ENCODE assay signal across 15 cellular contexts in genomic region chr4:2789351-2789750, GRCh38. TPM values are rescaled to one million over a fixed set of nuclear protein-coding genes. Genes with fewer than 3 reads are reported as not detected.
DNase-seq lines count a peak whose midpoint lies in the region; ATAC-seq, FAIRE-seq and TF ChIP-seq lines count a peak whose summit lies in the region.
"Had no signal": no experiment of that assay in that cellular context is flagged by ENCODE, and none has a peak within 500 bp of the region (broad histone marks: within the 10 kb centered on the region; RNA-seq: fewer than 3 reads in every experiment).

No MANE protein-coding gene starts in this region.

- H3K9me3 ChIP-seq in kidney (ENCODE audit: control insufficient read depth in 1 of 2, low read length in 2 of 2) (no peaks in the 10 kb centered on the region), stomach (no peaks in the 10 kb centered on the region), MG63 (no peaks in the 10 kb centered on the region)
- H3K9me3 ChIP-seq: neutrophil had no signal

- H3K27me3 ChIP-seq in stomach (no peaks in the 10 kb centered on the region), MG63 (no peaks in the 10 kb centered on the region)
- H3K27me3 ChIP-seq: neutrophil had no signal

- DNase-seq in activated naive CD4-positive, alpha-beta T cell treated with Interleukin-2 at 50 U/mL for 16 hours = no peak
- DNase-seq in activated B cell treated with CpG ODN at 0.5 μM for 24 hours = peak; percentile 16
- peak; percentile 63 for DNase-seq in kidney
- DNase-seq in stomach = peak; percentile 16
- no peak for DNase-seq in MG63
- DNase-seq in urothelium cell line (ENCODE audit: low spot score) = no peak
- DNase-seq: HCEC 1CT, mammary epithelial cell, NCI-H1436 treated with DMSO at 0.1 percent for 48 hours, RPMI8226, substantia nigra had no signal

- no peaks in the 10 kb centered on the region for H3K36me3 Mint-ChIP-seq in activated naive CD4-positive, alpha-beta T cell treated with anti-CD3 and anti-CD28 coated beads, Interleukin-2, amount 50 U/mL, for 24 hours
- H3K36me3 Mint-ChIP-seq in activated B cell treated with CpG ODN at 0.5 μM for 24 hours (ENCODE audit: low read depth) = no peaks in the 10 kb centered on the region

- FAIRE-seq in kidney (lab: Jason Lieb, UNC) = no peak
- no peak for FAIRE-seq in urothelium cell line (lab: Jason Lieb, UNC)
- FAIRE-seq: colon had no signal

- H3K4me3 Mint-ChIP-seq in activated naive CD4-positive, alpha-beta T cell treated with anti-CD3 and anti-CD28 coated beads, Interleukin-2, amount 50 U/mL, for 24 hours = no peak overlapping the region
- no peak overlapping the region for H3K4me3 Mint-ChIP-seq in activated B cell treated with CpG ODN at 0.5 μM for 24 hours

- H3K9ac ChIP-seq in kidney (ENCODE audit: low read length in 2 of 2) = no peak overlapping the region

- POLR2A ChIA-PET in activated B cell treated with CpG ODN at 0.5 μM for 24 hours (lab: Charles Lee) = no interaction called here

- no peak overlapping the region for H3K4me3 ChIP-seq in kidney (ENCODE audit: low read length in 2 of 2)
- no peak overlapping the region for H3K4me3 ChIP-seq in stomach
- H3K4me3 ChIP-seq in MG63 = no peak overlapping the region

- H3K4me1 Mint-ChIP-seq in activated naive CD4-positive, alpha-beta T cell treated with anti-CD3 and anti-CD28 coated beads, Interleukin-2, amount 50 U/mL, for 24 hours = peaks cover 52% of the 10 kb centered on the region
- peaks cover 78% of the 10 kb centered on the region for H3K4me1 Mint-ChIP-seq in activated B cell treated with CpG ODN at 0.5 μM for 24 hours

- intact Hi-C loops in activated B cell treated with CpG ODN at 0.5 μM for 24 hours (cut with micrococcal nuclease) = no loop called here
- intact Hi-C loops in kidney (cut with DNase I) = no loop called here
- intact Hi-C loops in stomach (cut with DNase I; ENCODE audit: low total_unique reads) = no loop called here

- H3K36me3 ChIP-seq in kidney (ENCODE audit: control insufficient read depth in 1 of 2, insufficient read depth in 2 of 2, low read length in 2 of 2) = no peaks in the 10 kb centered on the region
- H3K36me3 ChIP-seq in stomach = no peaks in the 10 kb centered on the region
- no peaks in the 10 kb centered on the region for H3K36me3 ChIP-seq in MG63
- H3K36me3 ChIP-seq: neutrophil had no signal

- no peaks in the 10 kb centered on the region for H3K27me3 Mint-ChIP-seq in activated naive CD4-positive, alpha-beta T cell treated with anti-CD3 and anti-CD28 coated beads, Interleukin-2, amount 50 U/mL, for 24 hours
- no peaks in the 10 kb centered on the region for H3K27me3 Mint-ChIP-seq in activated B cell treated with CpG ODN at 0.5 μM for 24 hours

- ATAC-seq in activated B cell treated with CpG ODN at 0.5 μM for 24 hours (ENCODE audit: low read depth) (no peak), HG02852 (IDR thresholded peaks at IDR 0.05; ENCODE audit: unreplicated experiment) (no peak)

- TF ChIP-seq CTCF in activated B cell treated with CpG ODN at 0.5 μM for 24 hours (IDR thresholded peaks at IDR 0.05) (no peak), kidney (IDR thresholded peaks at IDR 0.05; ENCODE audit: borderline replicate concordance, extremely low read depth, insufficient read depth) (no peak), stomach (IDR thresholded peaks at IDR 0.05) (no peak)

- CTCF ChIA-PET in activated B cell treated with CpG ODN at 0.5 μM for 24 hours (lab: Charles Lee) = no interaction called here

- 95 to 99% (median 97%) methylated on average over 5 of the region's 5 CpGs for WGBS in stomach, 5 donors

- H3K27ac Mint-ChIP-seq in activated naive CD4-positive, alpha-beta T cell treated with anti-CD3 and anti-CD28 coated beads, Interleukin-2, amount 50 U/mL, for 24 hours = peak overlapping the region; percentile 89
- peak overlapping the region; percentile 38 for H3K27ac Mint-ChIP-seq in activated B cell treated with CpG ODN at 0.5 μM for 24 hours

- peaks cover 19 to 28% of the 10 kb centered on the region in 2 donors for H3K4me1 ChIP-seq in kidney (ENCODE audit: control insufficient read depth in 1 of 2, insufficient read depth in 1 of 2, low read depth in 1 of 2, low read length in 2 of 2)
- H3K4me1 ChIP-seq in stomach = peaks cover 37 to 72% (median 60%) of the 10 kb centered on the region in 4 donors

- H3K27ac ChIP-seq in kidney (ENCODE audit: low read depth in 2 of 2, low read length in 2 of 2) (no peak overlapping the region), stomach (no peak overlapping the region)
- H3K27ac ChIP-seq: neutrophil had no signal

- no peak for TF ChIP-seq POLR2A in stomach (IDR thresholded peaks at IDR 0.05)

- H3K9me3 Mint-ChIP-seq in activated naive CD4-positive, alpha-beta T cell treated with anti-CD3 and anti-CD28 coated beads, Interleukin-2, amount 50 U/mL, for 24 hours = no peaks in the 10 kb centered on the region
- H3K9me3 Mint-ChIP-seq in activated B cell treated with CpG ODN at 0.5 μM for 24 hours = no peaks in the 10 kb centered on the region

- TF ChIP-seq EP300 in stomach (IDR thresholded peaks at IDR 0.05) = no peak

RNA-seq across cellular contexts. Expression of gene SH3BP2, which starts 3.5 kb away (rescaled TPM):
- total RNA-seq in activated B cell treated with CpG ODN at 0.5 μM for 24 hours (40.4 and 43.2 TPM in 2 replicates), kidney (128 TPM), stomach (100 to 1,000 TPM in 2 of 5 donors, 10 to 100 TPM in 3; 31.8 to 151 (median 89.9) TPM)
- polyA plus RNA-seq in kidney (ENCODE audit: insufficient read depth, low read depth, low replicate concordance) (27.3 TPM), stomach (10 to 100 TPM in 2 of 3 donors, 1 to 10 TPM in 1; 9.0 to 26.7 (median 11.1) TPM)
- total RNA-seq in MG63 (2014; rRNA removed; shearing (Covaris generic); ENCODE audit: low replicate concordance) = 9.0 and 9.6 TPM in 2 replicates

RNA-seq across cellular contexts. Expression of gene TNIP2, which starts 33.2 kb away (rescaled TPM):
- total RNA-seq in activated B cell treated with CpG ODN at 0.5 μM for 24 hours (79.1 and 83.2 TPM in 2 replicates), kidney (44.4 TPM), stomach (100 to 1,000 TPM in 2 of 5 donors, 10 to 100 TPM in 3; 18.7 to 194 (median 59.6) TPM)
- polyA plus RNA-seq in kidney (ENCODE audit: insufficient read depth, low read depth, low replicate concordance) (43.1 TPM), stomach (10 to 100 TPM; 36.1 to 42.5 (median 37.6) TPM)
- 32.5 and 78.0 TPM in 2 replicates for total RNA-seq in MG63 (2014; rRNA removed; shearing (Covaris generic); ENCODE audit: low replicate concordance)

RNA-seq across cellular contexts. Expression of gene ADD1, which starts 54.3 kb away (rescaled TPM):
- 326 and 340 TPM in 2 replicates for total RNA-seq in activated B cell treated with CpG ODN at 0.5 μM for 24 hours
- total RNA-seq in kidney = 313 TPM
- polyA plus RNA-seq in kidney (ENCODE audit: insufficient read depth, low read depth, low replicate concordance) = 232 TPM
- total RNA-seq in stomach = 1,000 to 10,000 TPM in 1 of 5 donors, 100 to 1,000 TPM in 4; 162 to 1,174 (median 290) TPM
- polyA plus RNA-seq in stomach = 100 to 1,000 TPM; 103 to 197 (median 127) TPM
- total RNA-seq in MG63 (2014; rRNA removed; shearing (Covaris generic); ENCODE audit: low replicate concordance) = 62.5 and 77.3 TPM in 2 replicates

Comparison
In these comparisons a context has a peak if more than half of its experiments do, and no peak if none do; other contexts are left out.
1. DNase-seq: peak in activated B cell treated with CpG ODN at 0.5 μM for 24 hours (single experiment), kidney (single experiment) and stomach (single experiment); none in activated naive CD4-positive, alpha-beta T cell treated with Interleukin-2 at 50 U/mL for 16 hours (single experiment), MG63 (single experiment) and urothelium cell line (single experiment).